In the genomic region with DNA sequence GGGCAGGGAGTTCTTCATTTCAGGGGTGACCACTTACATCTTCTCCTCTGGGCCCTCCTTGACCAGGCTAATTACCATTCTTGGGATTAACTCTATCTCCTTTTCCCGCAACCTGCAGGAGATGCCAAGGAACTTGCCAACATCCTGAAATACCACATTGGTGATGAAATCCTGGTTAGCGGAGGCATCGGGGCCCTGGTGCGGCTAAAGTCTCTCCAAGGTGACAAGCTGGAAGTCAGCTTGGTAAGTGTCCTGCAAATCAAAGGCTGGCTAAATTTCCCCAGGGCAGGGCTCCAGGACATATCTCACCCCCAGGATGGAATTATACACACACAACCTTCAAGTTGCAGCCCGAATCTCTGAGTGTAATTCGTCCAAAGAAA, we compare ENCODE assay signal across 15 cellular contexts. TPM values are rescaled to one million over a fixed set of nuclear protein-coding genes. Genes with fewer than 3 reads are reported as not detected.
A peak's percentile ranks its signal among the peaks of the same experiment; 100 is the strongest.
DNase-seq lines count a peak whose midpoint lies in the region; ATAC-seq and TF ChIP-seq lines count a peak whose summit lies in the region.
"Had no signal": no experiment of that assay in that cellular context is flagged by ENCODE, and none has a peak within 500 bp of the region (broad histone marks: within the 10 kb centered on the region; RNA-seq: fewer than 3 reads in every experiment).

No MANE protein-coding gene starts in this region.

- TF ChIP-seq CTCF in RWPE2 (IDR thresholded peaks at IDR 0.05; ENCODE audit: poor library complexity, severe bottlenecking) (no peak), hepatocyte (IDR thresholded peaks at IDR 0.05; ENCODE audit: poor library complexity) (no peak), sigmoid colon (IDR thresholded peaks at IDR 0.05) (no peak)
- TF ChIP-seq CTCF in CD4-positive, alpha-beta T cell (IDR thresholded peaks at IDR 0.05), result no peak

- H3K27ac ChIP-seq in ACC112 (ENCODE audit: low read depth, low read length) (peak overlapping the region; percentile 89), RWPE2 (ENCODE audit: poor library complexity, severe bottlenecking) (peak overlapping the region; percentile 75), hepatocyte (peak overlapping the region; percentile 68), sigmoid colon (peak overlapping the region; percentile 77 to 93 (median 84))
- no peak overlapping the region for H3K27ac ChIP-seq in CD4-positive, alpha-beta T cell (ENCODE audit: low read depth, low read length)

- H3K36me3 ChIP-seq in ACC112 (ENCODE audit: insufficient read depth, low read length), result peaks cover 83% of the 10 kb centered on the region
- peaks cover 100% of the 10 kb centered on the region for H3K36me3 ChIP-seq in RWPE2 (ENCODE audit: low read depth)
- H3K36me3 ChIP-seq in hepatocyte (replicated peaks; ENCODE audit: insufficient read depth, low read depth), result no peaks in the 10 kb centered on the region
- H3K36me3 ChIP-seq in sigmoid colon, result peaks cover 0 to 27% (median 3%) of the 10 kb centered on the region in 4 donors

- 82% methylated on average over 6 of the region's 6 CpGs for WGBS in hepatocyte (ENCODE audit: low lambda C conversion rate, missing lambda C conversion rate)
- WGBS in sigmoid colon, 2 donors, result 85 to 89% methylated on average over 6 of the region's 6 CpGs

- TF ChIP-seq EP300 in sigmoid colon (IDR thresholded peaks at IDR 0.05), result no peak

- peaks cover 2% of the 10 kb centered on the region for H3K79me2 ChIP-seq in ACC112 (ENCODE audit: control insufficient read depth, insufficient read depth, low read length, unreplicated experiment)
- H3K79me2 ChIP-seq in hepatocyte, result no peaks in the 10 kb centered on the region

- TF ChIP-seq POLR2A in sigmoid colon (IDR thresholded peaks at IDR 0.05), result no peak

- H3K4me3 ChIP-seq in ACC112 (ENCODE audit: low read depth, low read length) (no peak overlapping the region), RWPE2 (ENCODE audit: severe bottlenecking) (no peak overlapping the region), hepatocyte (no peak overlapping the region), sigmoid colon (no peak overlapping the region)

- no peaks in the 10 kb centered on the region for H3K9me3 Mint-ChIP-seq in CD4-positive, alpha-beta T cell
- H3K9me3 Mint-ChIP-seq: memory B cell had no signal

- CTCF ChIA-PET in CD4-positive, alpha-beta T cell (lab: Charles Lee), result no interaction called here

- H3K4me2 ChIP-seq in hepatocyte, result no peak overlapping the region

- H2AFZ ChIP-seq in ACC112 (ENCODE audit: low read length, unreplicated experiment) (no peak overlapping the region), hepatocyte (no peak overlapping the region)

- intact Hi-C loops in sigmoid colon (cut with DNase I) (loop anchor here (2.0 kb wide), 1 partner anchor 38 kb away; no protein-coding TSS in a partner anchor), left colon (cut with DNase I, micrococcal nuclease) (no loop called here)
- intact Hi-C loops in CD4-positive, alpha-beta T cell (cut with DNase I, micrococcal nuclease), result no loop called here

- H4K20me1 ChIP-seq in hepatocyte (ENCODE audit: insufficient read depth, poor library complexity, severe bottlenecking), result no peaks in the 10 kb centered on the region

- H3K36me3 Mint-ChIP-seq in CD4-positive, alpha-beta T cell (ENCODE audit: low read depth), result no peaks in the 10 kb centered on the region
- H3K36me3 Mint-ChIP-seq: memory B cell had no signal

- no peak overlapping the region for H3K4me3 Mint-ChIP-seq in CD4-positive, alpha-beta T cell
- H3K4me3 Mint-ChIP-seq: memory B cell had no signal

- DNase-seq in RWPE2 (ENCODE audit: low spot score) (no peak), hepatocyte (ENCODE audit: low spot score) (no peak), sigmoid colon (no peak), H4 (ENCODE audit: low spot score) (no peak), left colon (no peak), NCI-H524 treated with DMSO at 0.1 percent for 48 hours (lab: John Stamatoyannopoulos, UW) (no peak)
- no peak for DNase-seq in CD4-positive, alpha-beta T cell
- DNase-seq: activated effector memory CD4-positive, alpha-beta T cell treated with Interleukin-2 at 50 U/mL for 16 hours; GF-D8; NCI-H1048; nucleus accumbens; stimulated activated CD4-positive, alpha-beta T cell treated with anti-CD3 and anti-CD28 coated beads, Interleukin-12 subunit alpha, Interleukin-12 subunit beta, amount 100 ng/mL, for 4 hours; substantia nigra had no signal

- POLR2A ChIA-PET in CD4-positive, alpha-beta T cell (lab: Charles Lee), result no interaction called here

- H3K4me1 Mint-ChIP-seq in CD4-positive, alpha-beta T cell (ENCODE audit: low read depth), result no peaks in the 10 kb centered on the region

- ATAC-seq in RWPE2 (ENCODE audit: low read depth) (no peak), left colon (no peak)
- no peak for ATAC-seq in CD4-positive, alpha-beta T cell (ENCODE audit: poor library complexity)

- no peaks in the 10 kb centered on the region for H3K9me2 ChIP-seq in hepatocyte (replicated peaks; ENCODE audit: insufficient read depth)

- H3K27me3 Mint-ChIP-seq in CD4-positive, alpha-beta T cell, result peaks cover 5% of the 10 kb centered on the region
- H3K27me3 Mint-ChIP-seq: memory B cell had no signal

- H3K27me3 ChIP-seq in ACC112 (ENCODE audit: insufficient read depth, low read length) (no peaks in the 10 kb centered on the region), RWPE2 (ENCODE audit: insufficient read depth, poor library complexity, severe bottlenecking) (no peaks in the 10 kb centered on the region), hepatocyte (no peaks in the 10 kb centered on the region), sigmoid colon (no peaks in the 10 kb centered on the region)
- no peaks in the 10 kb centered on the region for H3K27me3 ChIP-seq in CD4-positive, alpha-beta T cell (ENCODE audit: control insufficient read depth, insufficient read depth, low read length)

- H3K4me1 ChIP-seq in ACC112 (ENCODE audit: control insufficient read depth, insufficient read depth, low read length, unreplicated experiment) (peaks cover 53% of the 10 kb centered on the region), RWPE2 (ENCODE audit: insufficient read depth, poor library complexity, severe bottlenecking) (peaks cover 15% of the 10 kb centered on the region), hepatocyte (ENCODE audit: insufficient read depth) (peaks cover 36% of the 10 kb centered on the region), sigmoid colon (peaks cover 3 to 82% (median 56%) of the 10 kb centered on the region in 4 donors)

- no peak overlapping the region for H3K27ac Mint-ChIP-seq in CD4-positive, alpha-beta T cell
- H3K27ac Mint-ChIP-seq: memory B cell had no signal

- H3K9me3 ChIP-seq in RWPE2 (ENCODE audit: severe bottlenecking), result no peaks in the 10 kb centered on the region
- H3K9me3 ChIP-seq in hepatocyte (ENCODE audit: low read depth), result no peaks in the 10 kb centered on the region
- H3K9me3 ChIP-seq in sigmoid colon, result no peaks in the 10 kb centered on the region
- no peaks in the 10 kb centered on the region for H3K9me3 ChIP-seq in CD4-positive, alpha-beta T cell (ENCODE audit: control insufficient read depth, low read length)

RNA-seq across cellular contexts. Expression of a gene that starts 30.2 kb away (rescaled TPM):
- total RNA-seq in hepatocyte (316 and 401 TPM in 2 replicates), sigmoid colon (100 to 1,000 TPM in 2 of 4 donors, 10 to 100 TPM in 2; 49.2 to 178 (median 91.6) TPM), left colon (10 to 100 TPM; 21.0 to 50.3 TPM)
- polyA plus RNA-seq in hepatocyte (396 and 509 TPM in 2 replicates), sigmoid colon (100 to 1,000 TPM in 1 of 3 donors, 10 to 100 TPM in 2; 48.6 to 106 (median 65.3) TPM)
- 2,353 and 2,468 TPM in 2 replicates for total RNA-seq in H4 (2014; rRNA removed; shearing (Covaris generic))
- 1 to 10 TPM; 4.8 to 5.9 TPM for total RNA-seq in CD4-positive, alpha-beta T cell
